Comparison of ENCODE assay signal across 23 cellular contexts in the genomic region with DNA sequence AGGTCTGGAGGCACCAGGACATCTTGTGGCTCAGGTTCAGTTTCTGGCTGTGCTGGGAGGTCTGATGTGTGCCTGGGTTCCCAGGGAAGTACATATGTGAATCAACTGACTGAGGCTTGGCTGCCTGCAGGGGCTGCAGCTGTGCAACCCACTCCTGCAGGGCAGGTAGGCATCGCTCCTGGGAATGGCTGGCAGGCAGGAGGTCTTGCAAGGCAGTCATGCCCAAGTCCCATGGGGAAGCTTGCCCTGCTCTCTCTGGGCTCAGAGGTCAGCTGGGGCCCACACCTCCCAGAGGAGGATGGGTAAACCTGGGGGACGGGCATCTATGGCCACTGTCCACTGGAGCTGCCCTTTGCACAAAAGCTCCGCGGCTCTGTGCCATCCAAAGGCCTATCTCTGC.
A peak's percentile ranks its signal among the peaks of the same experiment; 100 is the strongest.
DNase-seq lines count a peak whose midpoint lies in the region; ATAC-seq and TF ChIP-seq lines count a peak whose summit lies in the region.
"Had no signal": no experiment of that assay in that cellular context is flagged by ENCODE, and none has a peak within 500 bp of the region (broad histone marks: within the 10 kb centered on the region; RNA-seq: fewer than 3 reads in every experiment).

No MANE protein-coding gene starts in this region.

- peak overlapping the region; percentile 41 for H2BK12ac ChIP-seq in neuronal stem cell (ENCODE audit: low read length)

- H4K8ac ChIP-seq in IMR-90 (ENCODE audit: low read depth in 2 of 2, low read length in 2 of 2) (no peak overlapping the region), neuronal stem cell (ENCODE audit: low read depth, low read length) (no peak overlapping the region)

- no peak for TF ChIP-seq RAD21 in IMR-90 (IDR thresholded peaks at IDR 0.05; ENCODE audit: low read length)

- H2BK15ac ChIP-seq in IMR-90 (ENCODE audit: low read depth, low read length): 0 out of 3 replicates have a peak overlapping the region, but pooled peaks have one; percentile 37
- peak overlapping the region; percentile 58 for H2BK15ac ChIP-seq in neuronal stem cell (ENCODE audit: low read length)

- H4K5ac ChIP-seq in IMR-90 (ENCODE audit: low read depth, low read length): no peak overlapping the region

- H3K9me3 ChIP-seq in IMR-90 (ENCODE audit: control insufficient read depth, insufficient read depth, low read length) (no peaks in the 10 kb centered on the region), neuronal stem cell (replicated peaks in 1 of 2; ENCODE audit: control insufficient read depth in 2 of 2, insufficient read depth in 1 of 2, low read depth in 1 of 2, low read length in 2 of 2) (peaks cover 0 to 6% of the 10 kb centered on the region in 2 donors), sigmoid colon (peaks cover 0 to 4% (median 0%) of the 10 kb centered on the region in 4 donors)
- H3K9me3 ChIP-seq: A549, BE2C had no signal

- no peaks in the 10 kb centered on the region for H3K4me1 ChIP-seq in IMR-90 (ENCODE audit: control insufficient read depth, insufficient read depth, low read length)
- no peaks in the 10 kb centered on the region for H3K4me1 ChIP-seq in neuronal stem cell (ENCODE audit: control insufficient read depth in 2 of 2, insufficient read depth in 1 of 2, low read depth in 1 of 2, low read length in 2 of 2)
- H3K4me1 ChIP-seq in sigmoid colon: no peaks in the 10 kb centered on the region
- H3K4me1 ChIP-seq: A549; BE2C; BLaER1 treated with 17β-estradiol and CSF1 and Interleukin-3, amounts not matched to agents 10 nM and 100 nM had no signal

- H2BK120ac ChIP-seq in IMR-90 (ENCODE audit: low read depth, low read length) (peak overlapping the region; percentile 37), neuronal stem cell (ENCODE audit: low read depth, low read length) (no peak overlapping the region)

- peak overlapping the region; percentile 39 for H2AK9ac ChIP-seq in IMR-90 (replicated peaks; ENCODE audit: low read depth, low read length, poor library complexity)

- H3K4ac ChIP-seq in IMR-90 (ENCODE audit: low read depth, low read length): peak overlapping the region; percentile 36; the same call in 1 of the 2 replicates
- H3K4ac ChIP-seq in neuronal stem cell (ENCODE audit: low read length): peak overlapping the region; percentile 1

- H3K27me3 ChIP-seq in IMR-90 (ENCODE audit: control insufficient read depth, insufficient read depth, low read length) (no peaks in the 10 kb centered on the region), neuronal stem cell (ENCODE audit: control insufficient read depth in 3 of 3, insufficient read depth in 3 of 3, low read depth in 1 of 3, low read length in 3 of 3) (no peaks in the 10 kb centered on the region), sigmoid colon (no peaks in the 10 kb centered on the region)
- H3K27me3 ChIP-seq: BE2C; BLaER1 treated with 17β-estradiol and CSF1 and Interleukin-3, amounts not matched to agents 10 nM and 100 nM had no signal

- dilution Hi-C loops in IMR-90 (cut with HindIII; ENCODE audit: low sequenced_read_pairs, unreplicated experiment): no loop called here

- H3K18ac ChIP-seq in IMR-90 (ENCODE audit: low read depth, low read length) (no peak overlapping the region), neuronal stem cell (ENCODE audit: low read length) (peak overlapping the region; percentile 15)

- TF ChIP-seq POLR2A in IMR-90 (IDR thresholded peaks at IDR 0.05; ENCODE audit: low read depth, low read length): no peak
- TF ChIP-seq POLR2A in sigmoid colon (IDR thresholded peaks at IDR 0.05): no peak

- H3K9me3 Mint-ChIP-seq in chondrocyte (ENCODE audit: low read depth): peaks cover 28% of the 10 kb centered on the region
- peaks cover 20% of the 10 kb centered on the region for H3K9me3 Mint-ChIP-seq in activated T-cell treated with anti-CD3 and anti-CD28 coated beads, Interleukin-2, amount 50 U/mL, for 24 hours

- no peaks in the 10 kb centered on the region for H4K20me1 ChIP-seq in IMR-90 (ENCODE audit: insufficient read depth, low read length)
- H4K20me1 ChIP-seq: BLaER1 treated with 17β-estradiol and CSF1 and Interleukin-3, amounts not matched to agents 10 nM and 100 nM had no signal

- CTCF ChIA-PET in IMR-90 (lab: Yijun Ruan, JAX): no interaction called here

- no peak overlapping the region for H3K14ac ChIP-seq in IMR-90 (replicated peaks; ENCODE audit: low read depth, low read length)
- H3K14ac ChIP-seq in neuronal stem cell (ENCODE audit: low read length): no peak overlapping the region

- H2BK5ac ChIP-seq in IMR-90 (ENCODE audit: low read depth, low read length, poor library complexity, severe bottlenecking) (no peak overlapping the region), neuronal stem cell (ENCODE audit: low read length) (no peak overlapping the region)

- H2AK5ac ChIP-seq in IMR-90 (ENCODE audit: low read depth, low read length) (peak overlapping the region; percentile 33; the same call in 1 of the 2 replicates), neuronal stem cell (ENCODE audit: low read depth, low read length) (peak overlapping the region; percentile 81)

- peak overlapping the region; percentile 41; the same call in 1 of the 2 replicates for H4K91ac ChIP-seq in IMR-90 (ENCODE audit: insufficient read depth, low read depth, low read length)
- no peak overlapping the region for H4K91ac ChIP-seq in neuronal stem cell (ENCODE audit: low read depth, low read length, poor library complexity)

- no peak overlapping the region for H3K4me3 Mint-ChIP-seq in chondrocyte (ENCODE audit: unreplicated experiment)
- H3K4me3 Mint-ChIP-seq in activated T-cell treated with anti-CD3 and anti-CD28 coated beads, Interleukin-2, amount 50 U/mL, for 24 hours: no peak overlapping the region
- H3K4me3 Mint-ChIP-seq: CD14-positive monocyte; CD4-positive, alpha-beta T cell; CD8-positive, alpha-beta memory T cell; GM23338; H9 had no signal

- no peak overlapping the region for H3K23ac ChIP-seq in IMR-90 (ENCODE audit: low read depth, low read length)
- H3K23ac ChIP-seq in neuronal stem cell (ENCODE audit: low read depth, low read length, poor library complexity): no peak overlapping the region

- H3K36me3 ChIP-seq in IMR-90 (ENCODE audit: control insufficient read depth, insufficient read depth, low read length) (no peaks in the 10 kb centered on the region), neuronal stem cell (replicated peaks in 1 of 2; ENCODE audit: control insufficient read depth in 2 of 2, insufficient read depth in 2 of 2, low read length in 2 of 2) (no peaks in the 10 kb centered on the region), sigmoid colon (no peaks in the 10 kb centered on the region)
- H3K36me3 ChIP-seq: BE2C; BLaER1 treated with 17β-estradiol and CSF1 and Interleukin-3, amounts not matched to agents 10 nM and 100 nM had no signal

- H3K9me1 ChIP-seq in IMR-90 (ENCODE audit: insufficient read depth, low read length): no peaks in the 10 kb centered on the region

- no peak overlapping the region for H3K4me2 ChIP-seq in IMR-90 (ENCODE audit: low read depth, low read length)
- no peak overlapping the region for H3K4me2 ChIP-seq in neuronal stem cell (ENCODE audit: insufficient read depth, low read length, poor library complexity, severe bottlenecking)
- H3K4me2 ChIP-seq: A549; BLaER1 treated with 17β-estradiol and CSF1 and Interleukin-3, amounts not matched to agents 10 nM and 100 nM; GM23338 had no signal

- no peak for DNase-seq in IMR-90
- peak; percentile 72 for DNase-seq in chondrocyte (ENCODE audit: low spot score)
- no peak for DNase-seq in neuronal stem cell (ENCODE audit: low spot score)
- DNase-seq in sigmoid colon: peak; percentile 57
- no peak for DNase-seq in activated T-cell treated with anti-CD3 and anti-CD28 coated beads, Interleukin-2, amount 50 U/mL, for 24 hours
- DNase-seq in NCI-H774 (lab: John Stamatoyannopoulos, UW): no peak
- DNase-seq in nucleus accumbens (lab: John Stamatoyannopoulos, UW): no peak
- no peak for DNase-seq in anterior cingulate cortex (lab: John Stamatoyannopoulos, UW)
- DNase-seq: 8988T; ACHN; AML-193; BE2C; CD4-positive, alpha-beta T cell; CD8-positive, alpha-beta memory T cell; DMS 273 treated with DMSO at 0.1 percent for 48 hours; DMS53; DMS79 treated with DMSO at 0.1 percent for 48 hours; GF-D8; H9 had no signal

- H3K4me3 ChIP-seq in IMR-90 (ENCODE audit: insufficient read depth, low read depth, low read length): no peak overlapping the region
- peak overlapping the region in 1 of 2 donors; percentile 32 for H3K4me3 ChIP-seq in neuronal stem cell (ENCODE audit: low read length in 2 of 2)
- no peak overlapping the region for H3K4me3 ChIP-seq in sigmoid colon
- H3K4me3 ChIP-seq: A549; BLaER1 treated with 17β-estradiol and CSF1 and Interleukin-3, amounts not matched to agents 10 nM and 100 nM; GM23338 had no signal

- no peaks in the 10 kb centered on the region for H3K27me3 Mint-ChIP-seq in chondrocyte (ENCODE audit: low read depth)
- no peaks in the 10 kb centered on the region for H3K27me3 Mint-ChIP-seq in activated T-cell treated with anti-CD3 and anti-CD28 coated beads, Interleukin-2, amount 50 U/mL, for 24 hours
- H3K27me3 Mint-ChIP-seq: CD4-positive, alpha-beta T cell had no signal

- H3K79me1 ChIP-seq in IMR-90 (ENCODE audit: low read depth in 1 of 2, low read length in 2 of 2) (no peaks in the 10 kb centered on the region), neuronal stem cell (ENCODE audit: low read depth, low read length) (no peaks in the 10 kb centered on the region)

- in situ Hi-C loops in IMR-90 (cut with MboI; ENCODE audit: low sequenced_read_pairs): no loop called here

- POLR2A ChIA-PET in IMR-90 (lab: Charles Lee; ENCODE audit: unreplicated experiment): no interaction called here

- no peak for TF ChIP-seq EP300 in sigmoid colon (IDR thresholded peaks at IDR 0.05)

- H3K27ac Mint-ChIP-seq in chondrocyte (ENCODE audit: unreplicated experiment): no peak overlapping the region
- no peak overlapping the region for H3K27ac Mint-ChIP-seq in activated T-cell treated with anti-CD3 and anti-CD28 coated beads, Interleukin-2, amount 50 U/mL, for 24 hours
- H3K27ac Mint-ChIP-seq: CD14-positive monocyte; CD4-positive, alpha-beta T cell; GM23338; H9 had no signal

- H3K4me1 Mint-ChIP-seq in chondrocyte (ENCODE audit: low read depth): peaks cover 10% of the 10 kb centered on the region
- H3K4me1 Mint-ChIP-seq in activated T-cell treated with anti-CD3 and anti-CD28 coated beads, Interleukin-2, amount 50 U/mL, for 24 hours (ENCODE audit: low read depth): no peaks in the 10 kb centered on the region
- H3K4me1 Mint-ChIP-seq: CD14-positive monocyte; CD8-positive, alpha-beta memory T cell had no signal

- no peak for ATAC-seq in IMR-90 (ENCODE audit: low read depth)
- ATAC-seq: A549, GM23338 had no signal

- peaks cover 11% of the 10 kb centered on the region for H3K36me3 Mint-ChIP-seq in chondrocyte (ENCODE audit: low read depth)
- H3K36me3 Mint-ChIP-seq in activated T-cell treated with anti-CD3 and anti-CD28 coated beads, Interleukin-2, amount 50 U/mL, for 24 hours (ENCODE audit: low read depth): no peaks in the 10 kb centered on the region
- H3K36me3 Mint-ChIP-seq: CD14-positive monocyte; CD8-positive, alpha-beta memory T cell had no signal

- intact Hi-C loops in IMR-90 (cut with micrococcal nuclease): loop anchor here (10.0 kb wide), 1 partner anchor 474 kb away; no protein-coding TSS in a partner anchor
- intact Hi-C loops in sigmoid colon (cut with DNase I): no loop called here

- H3K9ac ChIP-seq in IMR-90 (ENCODE audit: low read depth, low read length): no peak overlapping the region
- no peak overlapping the region for H3K9ac ChIP-seq in neuronal stem cell (ENCODE audit: low read depth, low read length, poor library complexity)
- H3K9ac ChIP-seq: BLaER1 treated with 17β-estradiol and CSF1 and Interleukin-3, amounts not matched to agents 10 nM and 100 nM had no signal

- TF ChIP-seq CTCF in IMR-90 (conservative IDR thresholded peaks at IDR 0.05; ENCODE audit: low read depth, low read length): no peak
- no peak for TF ChIP-seq CTCF in chondrocyte (IDR thresholded peaks at IDR 0.05)
- TF ChIP-seq CTCF in sigmoid colon (IDR thresholded peaks at IDR 0.05): no peak

- H2BK20ac ChIP-seq in IMR-90 (ENCODE audit: low read depth, low read length): peak overlapping the region; percentile 51

- BruUV-seq in IMR-90 (replicated peaks; lab: Mats Ljungman, UMichigan): no TSS peak

- H3K27ac ChIP-seq in IMR-90 (ENCODE audit: insufficient read depth, low read length) (no peak overlapping the region), neuronal stem cell (replicated peaks; ENCODE audit: low read length) (no peak overlapping the region), sigmoid colon (no peak overlapping the region)
- H3K27ac ChIP-seq: A549; BLaER1 treated with 17β-estradiol and CSF1 and Interleukin-3, amounts not matched to agents 10 nM and 100 nM had no signal

- 100% methylated on average over 1 of the region's 4 CpGs; no CpG with 5 or more reads in 1 of the 2 experiments for WGBS in IMR-90 (ENCODE audit: extremely low coverage in 2 of 2, insufficient read length in 1 of 2), 2 experiments
- no CpG with 5 or more reads among the region's 4 CpGs for WGBS in neuronal stem cell (ENCODE audit: extremely low coverage in 2 of 2, insufficient read length in 2 of 2, insufficient replicate concordance in 1 of 2), 2 donors
- 82 to 87% methylated on average over 4 of the region's 4 CpGs for WGBS in sigmoid colon, 2 donors

- H3K56ac ChIP-seq in IMR-90 (ENCODE audit: extremely low read depth, insufficient read depth, low read length): no peak overlapping the region

- no peak overlapping the region for H2AFZ ChIP-seq in IMR-90 (replicated peaks; ENCODE audit: low read length, poor library complexity)
- no peak overlapping the region for H2AFZ ChIP-seq in neuronal stem cell (ENCODE audit: low read length)

Comparison
In these comparisons a context has a peak if more than half of its experiments do, and no peak if none do; other contexts are left out.
1. DNase-seq: peak in chondrocyte (single experiment) and sigmoid colon (single experiment); none in IMR-90 (single experiment), neuronal stem cell (single experiment), activated T-cell treated with anti-CD3 and anti-CD28 coated beads, Interleukin-2, amount 50 U/mL, for 24 hours (single experiment), NCI-H774 (single experiment), nucleus accumbens (0 of 56) and anterior cingulate cortex (0 of 58).